Comparison of ENCODE assay signal across 22 cellular contexts in the genomic region with DNA sequence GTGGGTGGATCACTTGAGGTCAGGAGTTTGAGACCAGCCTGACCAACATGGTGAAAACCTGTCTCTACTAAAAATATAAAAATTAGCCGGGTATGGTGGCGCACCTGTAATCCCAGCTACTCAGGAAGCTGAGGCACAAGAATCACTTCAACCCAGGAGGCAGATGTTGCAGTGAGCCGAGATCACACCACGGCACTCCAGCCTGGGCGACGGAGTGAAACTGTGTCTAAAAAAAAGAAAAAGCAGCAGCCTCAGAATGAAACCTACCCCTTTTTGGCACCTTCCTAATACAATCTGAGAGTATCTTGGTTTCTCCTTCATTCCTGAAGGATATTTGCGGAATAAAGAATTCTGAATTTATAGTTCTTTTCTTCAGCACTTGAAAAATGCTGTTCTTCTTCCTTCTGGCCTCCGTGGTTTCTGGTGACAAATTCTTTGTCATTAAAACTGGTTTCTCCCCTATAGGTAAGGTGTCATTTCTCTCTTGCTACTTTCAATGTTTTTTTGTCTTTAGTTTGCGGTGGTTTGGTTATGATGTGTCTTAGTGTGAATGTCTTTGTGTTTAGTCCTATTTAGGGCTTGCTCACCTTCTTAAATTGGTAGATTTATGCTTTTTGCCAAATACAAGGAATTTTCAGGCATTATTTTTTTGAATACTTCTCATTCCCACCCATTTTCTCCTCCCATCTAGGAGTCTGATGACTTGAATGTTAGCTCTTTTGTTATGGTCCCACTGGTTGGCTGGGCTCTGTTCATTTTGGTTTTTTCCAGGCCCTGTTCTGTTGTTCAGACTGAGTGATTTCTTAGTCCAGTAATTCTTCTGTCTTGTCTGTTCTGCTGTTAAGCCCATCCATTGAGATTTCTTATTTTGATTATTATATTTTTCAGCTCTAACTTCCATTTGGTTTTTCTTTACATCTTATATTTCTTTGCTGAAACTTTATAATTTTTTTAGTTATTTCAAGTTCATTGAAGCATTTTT. TPM values are rescaled to one million over a fixed set of nuclear protein-coding genes. Genes with fewer than 3 reads are reported as not detected.
A peak's percentile ranks its signal among the peaks of the same experiment; 100 is the strongest.
DNase-seq lines count a peak whose midpoint lies in the region; ATAC-seq and TF ChIP-seq lines count a peak whose summit lies in the region.
"Had no signal": no experiment of that assay in that cellular context is flagged by ENCODE, and none has a peak within 500 bp of the region (broad histone marks: within the 10 kb centered on the region; RNA-seq: fewer than 3 reads in every experiment).

No MANE protein-coding gene starts in this region.

- ATAC-seq in activated T-cell treated with anti-CD3 and anti-CD28 coated beads, Interleukin-2, amount 50 U/mL, for 72 hours (replicated peaks in 1 of 2): peak; percentile 96 to 98
- no peak for ATAC-seq in GM21367 (IDR thresholded peaks at IDR 0.05; ENCODE audit: unreplicated experiment)
- no peak for ATAC-seq in GM18909 (IDR thresholded peaks at IDR 0.05; ENCODE audit: poor library complexity, unreplicated experiment)
- ATAC-seq: foreskin keratinocyte had no signal

- H2AK5ac ChIP-seq in H9 (ENCODE audit: insufficient read length, low read length): no peak overlapping the region

- no CpG with 5 or more reads among the region's 9 CpGs for WGBS in H9 (ENCODE audit: extremely low coverage, insufficient read length, low lambda C conversion rate)

- no peak overlapping the region for H2BK120ac ChIP-seq in H9 (ENCODE audit: low read depth, low read length, poor library complexity, severe bottlenecking)

- no peak overlapping the region for H2BK15ac ChIP-seq in H9 (ENCODE audit: low read depth, low read length)

- no peaks in the 10 kb centered on the region for H4K20me1 ChIP-seq in H9 (ENCODE audit: control insufficient read depth, insufficient read depth, insufficient read length)

- peak; percentile 14 to 23 for DNase-seq in activated T-cell treated with anti-CD3 and anti-CD28 coated beads, Interleukin-2, amount 50 U/mL, for 72 hours
- no peak for DNase-seq in activated T-cell treated with anti-CD3 and anti-CD28 coated beads for 4 hours
- DNase-seq in H9: no peak
- DNase-seq in type B pancreatic cell (ENCODE audit: extremely low spot score, unreplicated experiment): no peak
- no peak for DNase-seq in AML-193 (lab: John Stamatoyannopoulos, UW)
- DNase-seq: colonic mucosa, foreskin keratinocyte, kidney glomerular epithelial cell, MV-4-11, naive B cell, NCI-H1930, ovary, sigmoid colon, stomach had no signal

- no peaks in the 10 kb centered on the region for H3K79me2 ChIP-seq in H9 (ENCODE audit: insufficient read depth, low read length)

- H3K56ac ChIP-seq in H9 (ENCODE audit: insufficient read length, low read depth, low read length): no peak overlapping the region

- peaks cover 16% of the 10 kb centered on the region for H3K4me1 Mint-ChIP-seq in activated T-cell treated with anti-CD3 and anti-CD28 coated beads, Interleukin-2, amount 50 U/mL, for 72 hours (ENCODE audit: low read depth)
- H3K4me1 Mint-ChIP-seq in H9 (peaks cover 36% of the 10 kb centered on the region in 2 experiments), type B pancreatic cell (ENCODE audit: unreplicated experiment) (peaks cover 3% of the 10 kb centered on the region)
- no peaks in the 10 kb centered on the region for H3K4me1 Mint-ChIP-seq in activated naive CD8-positive, alpha-beta T cell (ENCODE audit: low read depth)
- H3K4me1 Mint-ChIP-seq: naive B cell had no signal

- H3K23me2 ChIP-seq in H9 (ENCODE audit: insufficient read length, low read depth, low read length, poor library complexity, severe bottlenecking): no peaks in the 10 kb centered on the region

- peak overlapping the region in 1 of 2 donors; percentile 1 for H3K4me3 Mint-ChIP-seq in activated T-cell treated with anti-CD3 and anti-CD28 coated beads, Interleukin-2, amount 50 U/mL, for 72 hours
- H3K4me3 Mint-ChIP-seq in H9: no peak overlapping the region; a peak in 1 of 5 replicates
- no peak overlapping the region for H3K4me3 Mint-ChIP-seq in activated naive CD8-positive, alpha-beta T cell
- H3K4me3 Mint-ChIP-seq in type B pancreatic cell: no peak overlapping the region
- H3K4me3 Mint-ChIP-seq: activated naive CD4-positive, alpha-beta T cell treated with anti-CD3 and anti-CD28 coated beads, Interleukin-2, amount 50 U/mL, for 24 hours; brain; memory B cell; naive B cell had no signal

- no peak overlapping the region for H3K23ac ChIP-seq in H9 (ENCODE audit: insufficient read length, low read depth, low read length)

- H4K5ac ChIP-seq in H9 (ENCODE audit: insufficient read length, low read depth, low read length): no peak overlapping the region

- H3K79me1 ChIP-seq in H9 (ENCODE audit: insufficient read depth, low read depth, low read length, poor library complexity, severe bottlenecking): no peaks in the 10 kb centered on the region

- no peak overlapping the region for H4K91ac ChIP-seq in H9 (ENCODE audit: insufficient read length, low read depth, low read length)

- H2BK5ac ChIP-seq in H9 (ENCODE audit: insufficient read length, low read length): no peak overlapping the region

- H3K9me3 Mint-ChIP-seq in activated T-cell treated with anti-CD3 and anti-CD28 coated beads, Interleukin-2, amount 50 U/mL, for 72 hours: no peaks in the 10 kb centered on the region
- H3K9me3 Mint-ChIP-seq in H9: no peaks in the 10 kb centered on the region
- no peaks in the 10 kb centered on the region for H3K9me3 Mint-ChIP-seq in activated naive CD8-positive, alpha-beta T cell (ENCODE audit: low read depth)
- no peaks in the 10 kb centered on the region for H3K9me3 Mint-ChIP-seq in type B pancreatic cell
- H3K9me3 Mint-ChIP-seq: activated naive CD4-positive, alpha-beta T cell treated with anti-CD3 and anti-CD28 coated beads, Interleukin-2, amount 50 U/mL, for 24 hours; brain; memory B cell; naive B cell had no signal

- no peak overlapping the region for H3K4me2 ChIP-seq in H9 (ENCODE audit: insufficient read depth, insufficient read length, low read length)

- no peaks in the 10 kb centered on the region for H3K36me3 Mint-ChIP-seq in activated T-cell treated with anti-CD3 and anti-CD28 coated beads, Interleukin-2, amount 50 U/mL, for 72 hours (ENCODE audit: insufficient read depth in 2 of 2)
- H3K36me3 Mint-ChIP-seq in H9 (ENCODE audit: insufficient read depth in 1 of 3, low read depth in 3 of 3): peaks cover 4 to 19% (median 13%) of the 10 kb centered on the region in 3 experiments
- H3K36me3 Mint-ChIP-seq in activated naive CD8-positive, alpha-beta T cell: peaks cover 3% of the 10 kb centered on the region
- H3K36me3 Mint-ChIP-seq in type B pancreatic cell: no peaks in the 10 kb centered on the region
- H3K36me3 Mint-ChIP-seq: activated naive CD4-positive, alpha-beta T cell treated with anti-CD3 and anti-CD28 coated beads, Interleukin-2, amount 50 U/mL, for 24 hours; memory B cell; naive B cell had no signal

- H2BK12ac ChIP-seq in H9 (ENCODE audit: insufficient read length, low read depth, low read length): no peak overlapping the region

- H3K4me1 ChIP-seq in H9 (ENCODE audit: insufficient read depth, low read length): peaks cover 4% of the 10 kb centered on the region; the same call in 1 of the 2 replicates
- H3K4me1 ChIP-seq: colonic mucosa, foreskin keratinocyte, sigmoid colon had no signal

- no peaks in the 10 kb centered on the region for H3K9me3 ChIP-seq in H9 (ENCODE audit: control insufficient read depth, low read depth, low read length)
- H3K9me3 ChIP-seq: colonic mucosa, ovary, sigmoid colon, stomach had no signal

- TF ChIP-seq CTCF in H9 (conservative IDR thresholded peaks at IDR 0.05) (no peak), type B pancreatic cell (conservative IDR thresholded peaks at IDR 0.05) (no peak)

- no peak overlapping the region for H4K8ac ChIP-seq in H9 (replicated peaks; ENCODE audit: insufficient read length, low read depth, low read length)

- no peak overlapping the region for H3K4ac ChIP-seq in H9 (ENCODE audit: low read depth, low read length)

- H3K18ac ChIP-seq in H9 (ENCODE audit: insufficient read length, low read depth, low read length): no peak overlapping the region

- no peak overlapping the region for H2AFZ ChIP-seq in H9 (ENCODE audit: low read length)

- H3K27ac ChIP-seq in H9 (ENCODE audit: insufficient read length, low read depth, low read length): no peak overlapping the region
- H3K27ac ChIP-seq: colonic mucosa, foreskin keratinocyte, ovary, sigmoid colon had no signal

- no peaks in the 10 kb centered on the region for H3K27me3 Mint-ChIP-seq in activated T-cell treated with anti-CD3 and anti-CD28 coated beads, Interleukin-2, amount 50 U/mL, for 72 hours (ENCODE audit: low read depth)
- no peaks in the 10 kb centered on the region for H3K27me3 Mint-ChIP-seq in H9 (ENCODE audit: low read depth)
- no peaks in the 10 kb centered on the region for H3K27me3 Mint-ChIP-seq in activated naive CD8-positive, alpha-beta T cell
- no peaks in the 10 kb centered on the region for H3K27me3 Mint-ChIP-seq in type B pancreatic cell
- H3K27me3 Mint-ChIP-seq: activated naive CD4-positive, alpha-beta T cell treated with anti-CD3 and anti-CD28 coated beads, Interleukin-2, amount 50 U/mL, for 24 hours; brain; memory B cell; naive B cell had no signal

- no peak overlapping the region for H3K14ac ChIP-seq in H9 (ENCODE audit: insufficient read depth, low read length)

- H3T11ph ChIP-seq in H9 (ENCODE audit: low read length): no peak overlapping the region

- H3K27ac Mint-ChIP-seq in activated T-cell treated with anti-CD3 and anti-CD28 coated beads, Interleukin-2, amount 50 U/mL, for 72 hours: no peak overlapping the region
- H3K27ac Mint-ChIP-seq in H9: peak overlapping the region in 2 of 3 experiments; percentile 5 to 71; a peak in 3 of 7 replicates
- H3K27ac Mint-ChIP-seq in activated naive CD8-positive, alpha-beta T cell: peak overlapping the region; percentile 30
- peak overlapping the region; percentile 10 for H3K27ac Mint-ChIP-seq in type B pancreatic cell
- H3K27ac Mint-ChIP-seq: activated naive CD4-positive, alpha-beta T cell treated with anti-CD3 and anti-CD28 coated beads, Interleukin-2, amount 50 U/mL, for 24 hours; brain; memory B cell had no signal

- H2BK20ac ChIP-seq in H9 (ENCODE audit: low read depth, low read length, poor library complexity, severe bottlenecking): no peak overlapping the region

- no peaks in the 10 kb centered on the region for H3K27me3 ChIP-seq in H9 (ENCODE audit: insufficient read depth, low read length)
- H3K27me3 ChIP-seq: colonic mucosa, foreskin keratinocyte, ovary, sigmoid colon, stomach had no signal

- H3K9ac ChIP-seq in H9 (ENCODE audit: extremely low read depth, insufficient read length, low read length): no peak overlapping the region

RNA-seq across cellular contexts. Expression of gene ASRGL1, which starts 15.4 kb away (rescaled TPM):
- total RNA-seq in activated T-cell treated with anti-CD3 and anti-CD28 coated beads, Interleukin-2, amount 50 U/mL, for 72 hours: 1 to 10 TPM; 5.1 to 8.8 TPM
- 30.9 and 31.1 TPM in 2 replicates for total RNA-seq in H9 (2021)
- 10.0 and 48.0 TPM in 2 replicates for total RNA-seq in type B pancreatic cell (ENCODE audit: low replicate concordance)

RNA-seq across cellular contexts. Expression of gene SCGB1D4, which starts 53.8 kb away (rescaled TPM):
- total RNA-seq in activated T-cell treated with anti-CD3 and anti-CD28 coated beads, Interleukin-2, amount 50 U/mL, for 72 hours: not detected
- not detected in 2 replicates for total RNA-seq in H9 (2021)
- total RNA-seq in type B pancreatic cell (ENCODE audit: low replicate concordance): not detected in 2 replicates
- total RNA-seq: colonic mucosa, foreskin keratinocyte, NCI-H460, sigmoid colon, stomach, ureter had no signal

Comparison
In these comparisons a context has a peak if more than half of its experiments do, and no peak if none do; other contexts are left out.
1. DNase-seq: peak in activated T-cell treated with anti-CD3 and anti-CD28 coated beads, Interleukin-2, amount 50 U/mL, for 72 hours (2 of 2); none in activated T-cell treated with anti-CD3 and anti-CD28 coated beads for 4 hours (single experiment), H9 (single experiment), type B pancreatic cell (single experiment) and AML-193 (0 of 2).
2. ATAC-seq: peak in activated T-cell treated with anti-CD3 and anti-CD28 coated beads, Interleukin-2, amount 50 U/mL, for 72 hours (2 of 2); none in GM21367 (single experiment) and GM18909 (single experiment).